In genomic region chr5:105504-106080, GRCh38 we compare ENCODE assay signal across 1 cellular context.
A peak's percentile ranks its signal among the peaks of the same experiment; 100 is the strongest.
TF ChIP-seq lines count a peak whose summit lies in the region.

No MANE protein-coding gene starts in this region.

TF ChIP-seq in HepG2, 621 proteins besides CTCF, POLR2A, EP300 and RAD21:
- TF ChIP-seq RNF2 (conservative IDR thresholded peaks at IDR 0.05; ENCODE audit: low read depth) (0 out of 2 replicates have a peak, but pooled peaks have one; percentile 29), CBX2 (IDR thresholded peaks at IDR 0.05; ENCODE audit: low read depth, low read length) (peak; percentile 76; the same call in 1 of the 2 replicates), CBX2 (CRISPR knock-in tag; IDR thresholded peaks at IDR 0.05; ENCODE audit: low read depth) (no peak), ZEB1 (IDR thresholded peaks at IDR 0.05; ENCODE audit: insufficient replicate concordance, low read depth) (no peak)
